Comparison of ENCODE assay signal across 23 cellular contexts in the genomic region with DNA sequence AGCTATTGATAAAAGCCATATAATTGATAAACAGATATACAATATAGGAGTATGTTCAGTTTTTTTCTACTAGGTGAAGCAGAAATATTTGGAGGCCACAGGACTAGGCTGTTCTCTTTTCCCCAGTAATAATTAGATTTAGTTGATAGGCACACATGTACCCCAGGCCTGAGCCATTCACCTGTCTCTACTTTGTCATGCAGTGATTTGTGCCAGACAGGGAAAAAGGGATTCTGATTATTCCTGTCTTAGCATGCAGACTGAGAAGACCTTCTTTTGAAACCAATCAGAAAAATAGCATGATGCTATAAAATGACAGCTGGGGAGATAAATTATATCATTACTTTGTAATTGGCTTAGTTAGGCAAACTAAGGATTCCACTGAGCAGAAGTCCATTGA.
DNase-seq lines count a peak whose midpoint lies in the region; ATAC-seq and TF ChIP-seq lines count a peak whose summit lies in the region.
"Had no signal": no experiment of that assay in that cellular context is flagged by ENCODE, and none has a peak within 500 bp of the region (broad histone marks: within the 10 kb centered on the region; RNA-seq: fewer than 3 reads in every experiment).

No MANE protein-coding gene starts in this region.

- H3K79me2 ChIP-seq in GM23248 (ENCODE audit: insufficient read depth) = peaks cover 91% of the 10 kb centered on the region
- no peaks in the 10 kb centered on the region for H3K79me2 ChIP-seq in neural cell (replicated peaks; ENCODE audit: insufficient read depth, low read length)

- H3K4me1 Mint-ChIP-seq in activated CD4-positive, alpha-beta T cell treated with anti-CD3 and anti-CD28 coated beads, Interleukin-2, amount 10 ng/mL, durations not matched to agents 24 days and 14 days = peaks cover 61% of the 10 kb centered on the region
- H3K4me1 Mint-ChIP-seq in activated naive CD8-positive, alpha-beta T cell treated with anti-CD3 and anti-CD28 coated beads for 36 hours = peaks cover 74% of the 10 kb centered on the region
- H3K4me1 Mint-ChIP-seq: mesothelial cell of epicardium had no signal

- H2AFZ ChIP-seq in GM23248 (no peak overlapping the region), neural cell (ENCODE audit: low read depth, low read length) (no peak overlapping the region)

- peaks cover 38% of the 10 kb centered on the region for H3K4me1 ChIP-seq in GM23248 (ENCODE audit: insufficient read depth)

- H3K27me3 Mint-ChIP-seq in activated CD4-positive, alpha-beta T cell treated with anti-CD3 and anti-CD28 coated beads, Interleukin-2, amount 10 ng/mL, durations not matched to agents 24 days and 14 days = no peaks in the 10 kb centered on the region
- H3K27me3 Mint-ChIP-seq in activated naive CD8-positive, alpha-beta T cell treated with anti-CD3 and anti-CD28 coated beads for 36 hours = no peaks in the 10 kb centered on the region
- H3K27me3 Mint-ChIP-seq: brain had no signal

- H3K27ac ChIP-seq in GM23248 (no peak overlapping the region), neural cell (ENCODE audit: low read length) (peak overlapping the region; percentile 85)
- H3K27ac ChIP-seq: A549, coronary artery, RWPE1, VCaP had no signal

- TF ChIP-seq CTCF in neural cell (IDR thresholded peaks at IDR 0.05; ENCODE audit: poor library complexity, severe bottlenecking) = no peak

- H3K9ac ChIP-seq in GM23248 (no peak overlapping the region), neural cell (ENCODE audit: low read length) (peak overlapping the region; percentile 43)

- peaks cover 6% of the 10 kb centered on the region for H3K9me3 Mint-ChIP-seq in activated CD4-positive, alpha-beta T cell treated with anti-CD3 and anti-CD28 coated beads, Interleukin-2, amount 10 ng/mL, durations not matched to agents 24 days and 14 days
- H3K9me3 Mint-ChIP-seq in activated naive CD8-positive, alpha-beta T cell treated with anti-CD3 and anti-CD28 coated beads for 36 hours = peaks cover 6% of the 10 kb centered on the region

- 0 out of 2 replicates have a peak, but pooled peaks cover 3% of the 10 kb centered on the region for H3K9me2 ChIP-seq in GM23248 (ENCODE audit: insufficient read depth)
- H3K9me2 ChIP-seq in neural cell (ENCODE audit: insufficient read depth, low read length) = no peaks in the 10 kb centered on the region

- H3F3A ChIP-seq in GM23248 (ENCODE audit: insufficient read depth) = peaks cover 41% of the 10 kb centered on the region
- no peaks in the 10 kb centered on the region for H3F3A ChIP-seq in neural cell (ENCODE audit: insufficient read depth, low read length, poor library complexity, severe bottlenecking)

- no peaks in the 10 kb centered on the region for H3K9me3 ChIP-seq in GM23248 (ENCODE audit: low read depth)
- no peaks in the 10 kb centered on the region for H3K9me3 ChIP-seq in neural cell (ENCODE audit: low read length)
- H3K9me3 ChIP-seq: A549, right atrium auricular region, upper lobe of left lung had no signal

- intact Hi-C loops in activated CD4-positive, alpha-beta T cell treated with anti-CD3 and anti-CD28 coated beads, Interleukin-2, amount 10 ng/mL, durations not matched to agents 24 days and 14 days (cut with micrococcal nuclease) = no loop called here

- no peak overlapping the region for H3K27ac Mint-ChIP-seq in activated CD4-positive, alpha-beta T cell treated with anti-CD3 and anti-CD28 coated beads, Interleukin-2, amount 10 ng/mL, durations not matched to agents 24 days and 14 days
- peak overlapping the region; percentile 84 for H3K27ac Mint-ChIP-seq in activated naive CD8-positive, alpha-beta T cell treated with anti-CD3 and anti-CD28 coated beads for 36 hours
- H3K27ac Mint-ChIP-seq: brain, mesothelial cell of epicardium had no signal

- in situ Hi-C loops in GM23248 (cut with MboI) = no loop called here

- H3K4me2 ChIP-seq in GM23248 (ENCODE audit: unreplicated experiment) (peak overlapping the region; percentile 37), neural cell (ENCODE audit: low read length) (peak overlapping the region; percentile 0)
- H3K4me2 ChIP-seq: A549 had no signal

- H3K36me3 Mint-ChIP-seq in activated CD4-positive, alpha-beta T cell treated with anti-CD3 and anti-CD28 coated beads, Interleukin-2, amount 10 ng/mL, durations not matched to agents 24 days and 14 days (ENCODE audit: low read depth) = peaks cover 32% of the 10 kb centered on the region
- peaks cover 60% of the 10 kb centered on the region for H3K36me3 Mint-ChIP-seq in activated naive CD8-positive, alpha-beta T cell treated with anti-CD3 and anti-CD28 coated beads for 36 hours
- H3K36me3 Mint-ChIP-seq: brain, mesothelial cell of epicardium had no signal

- no peak overlapping the region for H3K4me3 Mint-ChIP-seq in activated CD4-positive, alpha-beta T cell treated with anti-CD3 and anti-CD28 coated beads, Interleukin-2, amount 10 ng/mL, durations not matched to agents 24 days and 14 days
- no peak overlapping the region for H3K4me3 Mint-ChIP-seq in activated naive CD8-positive, alpha-beta T cell treated with anti-CD3 and anti-CD28 coated beads for 36 hours
- H3K4me3 Mint-ChIP-seq: brain, mesothelial cell of epicardium had no signal

- no peak overlapping the region for H3K4me3 ChIP-seq in GM23248
- no peak overlapping the region for H3K4me3 ChIP-seq in neural cell (ENCODE audit: low read length)
- H3K4me3 ChIP-seq: A549, coronary artery, right atrium auricular region, upper lobe of left lung had no signal

- TF ChIP-seq RAD21 in neural cell (conservative IDR thresholded peaks at IDR 0.05) = no peak

- no peak for ATAC-seq in GM19328 (IDR thresholded peaks at IDR 0.05; ENCODE audit: unreplicated experiment)
- ATAC-seq: left colon had no signal

- TF ChIP-seq EP300 in neural cell (conservative IDR thresholded peaks at IDR 0.05; ENCODE audit: poor library complexity, severe bottlenecking) = peak; percentile 85

- no peaks in the 10 kb centered on the region for H3K36me3 ChIP-seq in GM23248 (ENCODE audit: low read depth)
- H3K36me3 ChIP-seq in neural cell (ENCODE audit: insufficient read depth, low read length) = no peaks in the 10 kb centered on the region
- H3K36me3 ChIP-seq: right atrium auricular region, upper lobe of left lung had no signal

- H3K27me3 ChIP-seq in GM23248 (replicated peaks; ENCODE audit: insufficient read depth) (no peaks in the 10 kb centered on the region), neural cell (ENCODE audit: insufficient read depth, low read depth, low read length) (no peaks in the 10 kb centered on the region)
- H3K27me3 ChIP-seq: right atrium auricular region, upper lobe of left lung had no signal

- H4K20me1 ChIP-seq in GM23248 (ENCODE audit: insufficient read depth) = no peaks in the 10 kb centered on the region
- no peaks in the 10 kb centered on the region for H4K20me1 ChIP-seq in neural cell (ENCODE audit: insufficient read depth)

- peak; percentile 48 for DNase-seq in activated CD4-positive, alpha-beta T cell treated with anti-CD3 and anti-CD28 coated beads, Interleukin-2, amount 10 ng/mL, durations not matched to agents 24 days and 14 days
- DNase-seq in activated CD4-positive, alpha-beta T cell treated with anti-CD3 and anti-CD28 coated beads, Interleukin-2, amount 50 U/mL, for 48 hours = no peak
- DNase-seq in GM23248 = no peak
- no peak for DNase-seq in activated naive CD8-positive, alpha-beta T cell treated with anti-CD3 and anti-CD28 coated beads for 36 hours
- DNase-seq in NAMALWA (ENCODE audit: low spot score) = no peak
- DNase-seq in stimulated activated CD4-positive, alpha-beta T cell treated with anti-CD3 and anti-CD28 coated beads, Interleukin-2, amount 100 ng/mL, for 48 hours = no peak
- DNase-seq: GOT3; left colon; NCI-H1694; NCI-H345; nucleus accumbens; stimulated activated CD4-positive, alpha-beta T cell treated with anti-CD3 and anti-CD28 coated beads, Interleukin-15, amount 100 ng/mL, for 24 hours; stimulated activated naive CD4-positive, alpha-beta T cell treated with Interleukin-2 at 50 U/mL for 16 hours; upper lobe of left lung had no signal

TF ChIP-seq in neural cell, 6 proteins besides CTCF, POLR2A, EP300 and RAD21:
- peak; percentile 51 for TF ChIP-seq POLR2AphosphoS5 (IDR thresholded peaks at IDR 0.05)
- TF ChIP-seq, protein P1, sequence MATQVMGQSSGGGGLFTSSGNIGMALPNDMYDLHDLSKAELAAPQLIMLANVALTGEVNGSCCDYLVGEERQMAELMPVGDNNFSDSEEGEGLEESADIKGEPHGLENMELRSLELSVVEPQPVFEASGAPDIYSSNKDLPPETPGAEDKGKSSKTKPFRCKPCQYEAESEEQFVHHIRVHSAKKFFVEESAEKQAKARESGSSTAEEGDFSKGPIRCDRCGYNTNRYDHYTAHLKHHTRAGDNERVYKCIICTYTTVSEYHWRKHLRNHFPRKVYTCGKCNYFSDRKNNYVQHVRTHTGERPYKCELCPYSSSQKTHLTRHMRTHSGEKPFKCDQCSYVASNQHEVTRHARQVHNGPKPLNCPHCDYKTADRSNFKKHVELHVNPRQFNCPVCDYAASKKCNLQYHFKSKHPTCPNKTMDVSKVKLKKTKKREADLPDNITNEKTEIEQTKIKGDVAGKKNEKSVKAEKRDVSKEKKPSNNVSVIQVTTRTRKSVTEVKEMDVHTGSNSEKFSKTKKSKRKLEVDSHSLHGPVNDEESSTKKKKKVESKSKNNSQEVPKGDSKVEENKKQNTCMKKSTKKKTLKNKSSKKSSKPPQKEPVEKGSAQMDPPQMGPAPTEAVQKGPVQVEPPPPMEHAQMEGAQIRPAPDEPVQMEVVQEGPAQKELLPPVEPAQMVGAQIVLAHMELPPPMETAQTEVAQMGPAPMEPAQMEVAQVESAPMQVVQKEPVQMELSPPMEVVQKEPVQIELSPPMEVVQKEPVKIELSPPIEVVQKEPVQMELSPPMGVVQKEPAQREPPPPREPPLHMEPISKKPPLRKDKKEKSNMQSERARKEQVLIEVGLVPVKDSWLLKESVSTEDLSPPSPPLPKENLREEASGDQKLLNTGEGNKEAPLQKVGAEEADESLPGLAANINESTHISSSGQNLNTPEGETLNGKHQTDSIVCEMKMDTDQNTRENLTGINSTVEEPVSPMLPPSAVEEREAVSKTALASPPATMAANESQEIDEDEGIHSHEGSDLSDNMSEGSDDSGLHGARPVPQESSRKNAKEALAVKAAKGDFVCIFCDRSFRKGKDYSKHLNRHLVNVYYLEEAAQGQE (IDR thresholded peaks at IDR 0.05; ENCODE audit: borderline replicate concordance) = peak; percentile 61
- TF ChIP-seq TAF1 (IDR thresholded peaks at IDR 0.05; ENCODE audit: low read depth) = no peak
TF ChIP-seq in neural cell: peak in this region for 2.
